ENCODE assay signal across 31 cellular contexts in the genomic region with DNA sequence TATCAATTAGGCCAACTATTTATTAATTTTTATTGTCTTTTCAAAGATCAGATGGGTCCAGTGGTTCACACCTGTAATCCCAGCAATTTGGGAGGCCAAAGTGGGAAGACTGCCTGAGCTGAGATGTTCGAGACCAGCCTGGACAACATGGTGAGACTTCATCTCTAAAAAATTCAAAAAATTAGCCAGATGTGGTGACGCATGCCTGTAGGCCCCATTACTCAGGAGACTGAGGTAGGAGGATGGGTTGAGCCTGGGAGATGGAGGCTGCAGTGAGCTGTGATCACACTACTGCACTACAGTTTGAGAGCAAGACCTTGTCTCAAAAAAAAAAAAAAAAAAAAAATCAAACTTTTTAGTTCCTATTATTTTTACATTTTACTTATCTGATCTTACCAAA. TPM values are rescaled to one million over a fixed set of nuclear protein-coding genes. Genes with fewer than 3 reads are reported as not detected.
"Had no signal": no experiment of that assay in that cellular context is flagged by ENCODE, and none has a peak within 500 bp of the region (broad histone marks: within the 10 kb centered on the region; RNA-seq: fewer than 3 reads in every experiment).

No MANE protein-coding gene starts in this region.

- DNase-seq: activated CD4-positive, alpha-beta memory T cell treated with anti-CD3 and anti-CD28 coated beads for 36 hours; activated CD4-positive, alpha-beta T cell treated with anti-CD3 and anti-CD28 coated beads, Interleukin-2, amount 10 ng/mL, durations not matched to agents 7 days and 5 days; activated CD4-positive, CD25-positive, alpha-beta regulatory T cell; activated CD8-positive, alpha-beta memory T cell treated with anti-CD3 and anti-CD28 coated beads for 24 hours; activated gamma-delta T cell treated with Interleukin-2 at 50 U/mL for 16 hours; activated naive CD4-positive, alpha-beta T cell treated with anti-CD3 and anti-CD28 coated beads, Interleukin-2, amount 10 ng/mL, durations not matched to agents 7 days and 5 days; activated naive CD8-positive, alpha-beta T cell treated with anti-CD3 and anti-CD28 coated beads, Interleukin-2, amount 10 ng/mL, durations not matched to agents 7 days and 5 days; activated T-cell treated with anti-CD3 and anti-CD28 coated beads, Interleukin-2, amount 50 U/mL, for 48 hours; adrenal gland; aorta; caudate nucleus; Karpas-422; MM.1S; NCI-H1105; NCI-H1436; NCI-H1694 treated with DMSO at 0.1 percent for 48 hours; NCI-H2029 treated with DMSO at 0.1 percent for 48 hours; NCI-H345; NCI-H510A; NCI-H526 treated with DMSO at 0.1 percent for 48 hours; NCI-H82; Peyer's patch; Right ventricle myocardium superior; SJCRH30; SK-N-SH; SW 1271; T-helper 9 cell had no signal

- H3K4me1 ChIP-seq: adrenal gland, breast epithelium, Peyer's patch, SJCRH30 had no signal

- H3K4me3 ChIP-seq: adrenal gland, breast epithelium, Peyer's patch, SJCRH30 had no signal

- H3K27me3 ChIP-seq: adrenal gland, breast epithelium, Peyer's patch, SJCRH30 had no signal

- H3K27me3 Mint-ChIP-seq: activated CD4-positive, alpha-beta memory T cell treated with anti-CD3 and anti-CD28 coated beads for 36 hours; activated CD4-positive, alpha-beta T cell treated with anti-CD3 and anti-CD28 coated beads, Interleukin-2, amount 10 ng/mL, durations not matched to agents 7 days and 5 days; activated naive CD4-positive, alpha-beta T cell treated with anti-CD3 and anti-CD28 coated beads, Interleukin-2, amount 10 ng/mL, durations not matched to agents 7 days and 5 days; activated naive CD8-positive, alpha-beta T cell treated with anti-CD3 and anti-CD28 coated beads, Interleukin-2, amount 10 ng/mL, durations not matched to agents 7 days and 5 days had no signal

- H3K36me3 ChIP-seq: breast epithelium had no signal

- H3K27ac Mint-ChIP-seq: activated CD4-positive, alpha-beta memory T cell treated with anti-CD3 and anti-CD28 coated beads for 36 hours; activated CD4-positive, alpha-beta T cell treated with anti-CD3 and anti-CD28 coated beads, Interleukin-2, amount 10 ng/mL, durations not matched to agents 7 days and 5 days; activated naive CD4-positive, alpha-beta T cell treated with anti-CD3 and anti-CD28 coated beads, Interleukin-2, amount 10 ng/mL, durations not matched to agents 7 days and 5 days; activated naive CD8-positive, alpha-beta T cell treated with anti-CD3 and anti-CD28 coated beads, Interleukin-2, amount 10 ng/mL, durations not matched to agents 7 days and 5 days; activated T-helper 2 cell treated with anti-CD3 and anti-CD28 coated beads, Interferon-gamma antibody, Interleukin-2, Interleukin-4, amounts not matched to agents 10 μg/mL and 5 μg/mL and 100 μg/mL, durations not matched to agents 14 hours and 24 hours and 36 hours; T-helper 1 cell treated with Interleukin-12 subunit alpha and Interleukin-12 subunit beta and Interleukin-4 antibody, amounts not matched to agents 30 μg/mL and 1 μg/mL, for 36 hours had no signal

- H3K27ac ChIP-seq: adrenal gland, breast epithelium, Peyer's patch, RWPE1, SJCRH30 had no signal

- H3K9me3 Mint-ChIP-seq: activated CD4-positive, alpha-beta memory T cell treated with anti-CD3 and anti-CD28 coated beads for 36 hours; activated CD4-positive, alpha-beta T cell treated with anti-CD3 and anti-CD28 coated beads, Interleukin-2, amount 10 ng/mL, durations not matched to agents 7 days and 5 days; activated naive CD4-positive, alpha-beta T cell treated with anti-CD3 and anti-CD28 coated beads, Interleukin-2, amount 10 ng/mL, durations not matched to agents 7 days and 5 days; activated naive CD8-positive, alpha-beta T cell treated with anti-CD3 and anti-CD28 coated beads, Interleukin-2, amount 10 ng/mL, durations not matched to agents 7 days and 5 days; activated T-helper 2 cell treated with anti-CD3 and anti-CD28 coated beads, Interferon-gamma antibody, Interleukin-2, Interleukin-4, amounts not matched to agents 10 μg/mL and 5 μg/mL and 100 μg/mL, durations not matched to agents 14 hours and 24 hours and 36 hours; T-helper 1 cell treated with Interleukin-12 subunit alpha and Interleukin-12 subunit beta and Interleukin-4 antibody, amounts not matched to agents 30 μg/mL and 1 μg/mL, for 36 hours had no signal

- H3K9me3 ChIP-seq: adrenal gland, breast epithelium, Peyer's patch, SJCRH30, SK-N-SH had no signal

- H3K4me3 Mint-ChIP-seq: activated CD4-positive, alpha-beta memory T cell treated with anti-CD3 and anti-CD28 coated beads for 36 hours; activated CD4-positive, alpha-beta T cell treated with anti-CD3 and anti-CD28 coated beads, Interleukin-2, amount 10 ng/mL, durations not matched to agents 7 days and 5 days; activated naive CD4-positive, alpha-beta T cell treated with anti-CD3 and anti-CD28 coated beads, Interleukin-2, amount 10 ng/mL, durations not matched to agents 7 days and 5 days; activated naive CD8-positive, alpha-beta T cell treated with anti-CD3 and anti-CD28 coated beads, Interleukin-2, amount 10 ng/mL, durations not matched to agents 7 days and 5 days; T-helper 1 cell treated with Interleukin-12 subunit alpha and Interleukin-12 subunit beta and Interleukin-4 antibody, amounts not matched to agents 30 μg/mL and 1 μg/mL, for 36 hours had no signal

RNA-seq across cellular contexts. Expression of a gene that starts 27.1 kb away (rescaled TPM):
- total RNA-seq: activated CD4-positive, alpha-beta T cell treated with anti-CD3 and anti-CD28 coated beads, Interleukin-2, amount 10 ng/mL, durations not matched to agents 7 days and 5 days; activated T-helper 2 cell treated with anti-CD3 and anti-CD28 coated beads, Interferon-gamma antibody, Interleukin-2, Interleukin-4, amounts not matched to agents 10 μg/mL and 5 μg/mL and 100 μg/mL, durations not matched to agents 14 hours and 24 hours and 36 hours had no signal
